Comparison of ENCODE assay signal across 9 cellular contexts in the genomic region with DNA sequence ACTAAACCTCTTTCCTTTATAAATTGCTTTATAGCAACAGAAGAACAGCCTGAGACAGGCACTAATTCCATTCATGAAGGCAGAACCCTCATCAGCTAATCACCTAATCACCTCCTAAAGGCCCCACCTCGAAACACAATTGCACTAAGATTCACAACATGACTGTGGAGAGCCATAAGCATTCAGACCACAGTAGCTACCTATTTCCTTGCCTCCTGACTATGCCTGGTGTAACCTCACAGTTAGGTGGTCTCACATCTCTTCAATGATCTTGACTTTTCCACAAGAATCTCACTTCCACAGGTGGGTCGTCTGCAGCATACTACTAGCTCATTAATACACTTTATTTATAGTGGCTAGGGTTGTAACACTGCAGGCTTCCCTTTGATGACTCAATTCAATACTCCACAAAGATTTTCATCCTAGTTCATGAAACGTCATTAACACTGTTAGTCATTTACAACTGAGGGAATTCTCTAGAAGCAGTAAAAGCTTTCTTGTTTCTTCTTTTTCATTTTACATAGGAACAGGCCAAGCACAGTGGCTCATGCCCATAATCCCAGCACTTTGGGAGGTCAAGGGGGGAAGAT. TPM values are rescaled to one million over a fixed set of nuclear protein-coding genes. Genes with fewer than 3 reads are reported as not detected.
DNase-seq lines count a peak whose midpoint lies in the region; ATAC-seq, FAIRE-seq and TF ChIP-seq lines count a peak whose summit lies in the region.
"Had no signal": no experiment of that assay in that cellular context is flagged by ENCODE, and none has a peak within 500 bp of the region (broad histone marks: within the 10 kb centered on the region; RNA-seq: fewer than 3 reads in every experiment).

No MANE protein-coding gene starts in this region.

- no peak for TF ChIP-seq POLR2A in GM12891 (IDR thresholded peaks at IDR 0.05; ENCODE audit: low read depth, low read length)
- TF ChIP-seq POLR2A in H54 (IDR thresholded peaks at IDR 0.05; ENCODE audit: low read depth, low read length): no peak

- ATAC-seq in GM21447 (IDR thresholded peaks at IDR 0.05; ENCODE audit: unreplicated experiment) (peak; percentile 68), HG03558 (IDR thresholded peaks at IDR 0.05; ENCODE audit: extremely low read depth, unreplicated experiment) (peak; percentile 66), esophagus mucosa (peak; percentile 46), Right ventricle myocardium superior (ENCODE audit: poor library complexity) (no peak)

- intact Hi-C loops in Right ventricle myocardium superior (cut with DNase I): no loop called here

- FAIRE-seq in GM12891 (lab: Jason Lieb, UNC) (peak; percentile 48), RCC 7860 (lab: Jason Lieb, UNC) (no peak), H54 (lab: Jason Lieb, UNC) (no peak)

- no peak for DNase-seq in GM12891 (ENCODE audit: insufficient read length, low spot score)
- no peak for DNase-seq in SKM-1 (lab: John Stamatoyannopoulos, UW; ENCODE audit: unreplicated experiment)
- DNase-seq in RCC 7860 (ENCODE audit: low spot score): no peak
- DNase-seq in Right ventricle myocardium superior: no peak
- no peak for DNase-seq in H54 (ENCODE audit: insufficient read length, low spot score)
- DNase-seq: effector memory CD4-positive, alpha-beta T cell had no signal

TF ChIP-seq in GM12891, 5 proteins besides CTCF, POLR2A, EP300 and RAD21:
- no peak for TF ChIP-seq PAX5 (IDR thresholded peaks at IDR 0.05; ENCODE audit: insufficient read depth, low read length, severe bottlenecking)
- no peak for TF ChIP-seq POU2F2 (IDR thresholded peaks at IDR 0.05; ENCODE audit: low read depth, low read length)
- no peak for TF ChIP-seq TAF1 (IDR thresholded peaks at IDR 0.05; ENCODE audit: low read depth, low read length)
- no peak for TF ChIP-seq POLR2AphosphoS5 (IDR thresholded peaks at IDR 0.05; ENCODE audit: low read depth, low read length)
- no peak for TF ChIP-seq SPI1 (IDR thresholded peaks at IDR 0.05; ENCODE audit: low read depth, low read length)

RNA-seq across cellular contexts. Expression of a gene that starts 27.1 kb away (rescaled TPM):
- polyA plus RNA-seq in GM12891 (2012; ENCODE audit: low read depth, missing spikeins): 72.0 TPM
- total RNA-seq in esophagus mucosa (139 TPM), Right ventricle myocardium superior (56.1 TPM)
